8 cellular contexts compared by ENCODE assay signal in genomic region chr3:9809239-9809614, GRCh38. TPM values are rescaled to one million over a fixed set of nuclear protein-coding genes. Genes with fewer than 3 reads are reported as not detected.
DNase-seq lines count a peak whose midpoint lies in the region; ATAC-seq and TF ChIP-seq lines count a peak whose summit lies in the region.

No MANE protein-coding gene starts in this region.

- H2AFZ ChIP-seq in GM23338, result peak overlapping the region; percentile 83; the same call in 1 of the 2 replicates

- no peaks in the 10 kb centered on the region for H3K9me3 ChIP-seq in BE2C
- no peaks in the 10 kb centered on the region for H3K9me3 ChIP-seq in iPS-18c (ENCODE audit: control insufficient read depth, insufficient read depth, low read length)
- no peaks in the 10 kb centered on the region for H3K9me3 ChIP-seq in stomach

- WGBS in stomach, 5 donors, result 41 to 65% (median 53%) methylated on average over 4 of the region's 4 CpGs

- H3K9me2 ChIP-seq in GM23338 (ENCODE audit: insufficient read depth), result no peaks in the 10 kb centered on the region

- peak overlapping the region; percentile 77 for H3K4me3 Mint-ChIP-seq in GM23338
- peak overlapping the region; percentile 81 for H3K4me3 Mint-ChIP-seq in activated T-helper 2 cell treated with anti-CD3 and anti-CD28 coated beads, Interferon-gamma antibody, Interleukin-2, Interleukin-4, amounts not matched to agents 10 μg/mL and 5 μg/mL and 100 μg/mL, durations not matched to agents 14 hours and 24 hours and 36 hours (ENCODE audit: low read depth)

- TF ChIP-seq CTCF in BE2C (IDR thresholded peaks at IDR 0.05; ENCODE audit: low read depth, low read length) (no peak), GM23338 (conservative IDR thresholded peaks at IDR 0.05; ENCODE audit: low read depth in 2 of 2) (no peak), stomach (IDR thresholded peaks at IDR 0.05) (no peak)

- H3K27me3 ChIP-seq in BE2C (no peaks in the 10 kb centered on the region), GM23338 (ENCODE audit: insufficient read depth) (peaks cover 17% of the 10 kb centered on the region), stomach (no peaks in the 10 kb centered on the region)

- peaks cover 26% of the 10 kb centered on the region for H3F3A ChIP-seq in GM23338 (replicated peaks; ENCODE audit: low read depth)

- DNase-seq in BE2C (no peak), GM23338 (ENCODE audit: low spot score) (peak; percentile 28), stomach (peak; percentile 40), posterior vena cava (ENCODE audit: low spot score) (no peak)
- DNase-seq in activated T-helper 2 cell treated with anti-CD3 and anti-CD28 coated beads, Interferon-gamma antibody, Interleukin-2, Interleukin-4, amounts not matched to agents 10 μg/mL and 5 μg/mL and 100 μg/mL, durations not matched to agents 14 hours and 24 hours and 36 hours (ENCODE audit: low spot score), result no peak
- no peak for DNase-seq in stimulated activated CD4-positive, alpha-beta T cell treated with anti-CD3 and anti-CD28 coated beads, Interleukin-4, amount 100 ng/mL, for 1 hour

- H3K27ac ChIP-seq in GM23338 (ENCODE audit: low read depth) (peak overlapping the region; percentile 59; the same call in 1 of the 2 replicates), stomach (peak overlapping the region; percentile 94 to 98 (median 96))

- ATAC-seq in GM23338 (peak; percentile 2), HG02981 (IDR thresholded peaks at IDR 0.05; ENCODE audit: unreplicated experiment) (no peak)

- peak overlapping the region; percentile 96 for H3K4me2 ChIP-seq in GM23338

- no peaks in the 10 kb centered on the region for H3K4me1 ChIP-seq in BE2C
- peaks cover 7% of the 10 kb centered on the region; the same call in 1 of the 2 replicates for H3K4me1 ChIP-seq in GM23338 (ENCODE audit: insufficient read depth)
- peaks cover 17 to 38% (median 22%) of the 10 kb centered on the region in 4 donors for H3K4me1 ChIP-seq in stomach

- H4K20me1 ChIP-seq in GM23338 (replicated peaks; ENCODE audit: insufficient read depth), result peaks cover 23% of the 10 kb centered on the region

- H3K4me1 Mint-ChIP-seq in GM23338, result peaks cover 22% of the 10 kb centered on the region
- H3K4me1 Mint-ChIP-seq in activated T-helper 2 cell treated with anti-CD3 and anti-CD28 coated beads, Interferon-gamma antibody, Interleukin-2, Interleukin-4, amounts not matched to agents 10 μg/mL and 5 μg/mL and 100 μg/mL, durations not matched to agents 14 hours and 24 hours and 36 hours (ENCODE audit: low read depth), result peaks cover 32% of the 10 kb centered on the region

- H3K27ac Mint-ChIP-seq in GM23338, result peak overlapping the region; percentile 8; the same call in 1 of the 2 replicates
- peak overlapping the region; percentile 85 for H3K27ac Mint-ChIP-seq in activated T-helper 2 cell treated with anti-CD3 and anti-CD28 coated beads, Interferon-gamma antibody, Interleukin-2, Interleukin-4, amounts not matched to agents 10 μg/mL and 5 μg/mL and 100 μg/mL, durations not matched to agents 14 hours and 24 hours and 36 hours

- TF ChIP-seq POLR2A in stomach (IDR thresholded peaks at IDR 0.05), result no peak

- peaks cover 5% of the 10 kb centered on the region for H3K36me3 ChIP-seq in BE2C
- peaks cover 9% of the 10 kb centered on the region; the same call in 1 of the 2 replicates for H3K36me3 ChIP-seq in GM23338 (ENCODE audit: insufficient read depth)
- peaks cover 35 to 55% (median 47%) of the 10 kb centered on the region in 4 donors for H3K36me3 ChIP-seq in stomach

- H3K9me3 Mint-ChIP-seq in GM23338, result no peaks in the 10 kb centered on the region; the same call in 2 of the 3 replicates
- no peaks in the 10 kb centered on the region for H3K9me3 Mint-ChIP-seq in activated T-helper 2 cell treated with anti-CD3 and anti-CD28 coated beads, Interferon-gamma antibody, Interleukin-2, Interleukin-4, amounts not matched to agents 10 μg/mL and 5 μg/mL and 100 μg/mL, durations not matched to agents 14 hours and 24 hours and 36 hours

- intact Hi-C loops in activated T-helper 2 cell treated with anti-CD3 and anti-CD28 coated beads, Interferon-gamma antibody, Interleukin-2, Interleukin-4, amounts not matched to agents 10 μg/mL and 5 μg/mL and 100 μg/mL, durations not matched to agents 14 hours and 24 hours and 36 hours (cut with micrococcal nuclease), result loop anchor here (5.0 kb wide), 2 partner anchors 42 to 57 kb away; partner anchors contain the start of gene CAMK1
- intact Hi-C loops in stomach (cut with DNase I; ENCODE audit: low total_unique reads), result no loop called here
- intact Hi-C loops in posterior vena cava (cut with DNase I), result no loop called here

- H3K27me3 Mint-ChIP-seq in GM23338 (ENCODE audit: insufficient read depth, low read depth, poor library complexity), result peaks cover 13% of the 10 kb centered on the region
- no peaks in the 10 kb centered on the region for H3K27me3 Mint-ChIP-seq in activated T-helper 2 cell treated with anti-CD3 and anti-CD28 coated beads, Interferon-gamma antibody, Interleukin-2, Interleukin-4, amounts not matched to agents 10 μg/mL and 5 μg/mL and 100 μg/mL, durations not matched to agents 14 hours and 24 hours and 36 hours (ENCODE audit: low read depth)

- no peaks in the 10 kb centered on the region for H3K79me2 ChIP-seq in GM23338 (replicated peaks; ENCODE audit: insufficient read depth)

- H3K4me3 ChIP-seq in BE2C (ENCODE audit: low read depth, low read length) (peak overlapping the region; percentile 56), GM23338 (peak overlapping the region; percentile 83), iPS-18c (ENCODE audit: insufficient read depth, low read depth, low read length) (peak overlapping the region; percentile 77; the same call in 1 of the 2 replicates), stomach (peak overlapping the region; percentile 64 to 84 (median 73))

- TF ChIP-seq EP300 in stomach (IDR thresholded peaks at IDR 0.05), result no peak

- H3K36me3 Mint-ChIP-seq in GM23338 (ENCODE audit: low read depth), result peaks cover 28% of the 10 kb centered on the region
- H3K36me3 Mint-ChIP-seq in activated T-helper 2 cell treated with anti-CD3 and anti-CD28 coated beads, Interferon-gamma antibody, Interleukin-2, Interleukin-4, amounts not matched to agents 10 μg/mL and 5 μg/mL and 100 μg/mL, durations not matched to agents 14 hours and 24 hours and 36 hours (ENCODE audit: low read depth), result peaks cover 77% of the 10 kb centered on the region

TF ChIP-seq in GM23338, 12 proteins besides CTCF, POLR2A, EP300 and RAD21 (continues in another document):
- TF ChIP-seq EZH2 (IDR thresholded peaks at IDR 0.05; ENCODE audit: low read depth, unreplicated experiment), result no peak
- TF ChIP-seq STAT1 (IDR thresholded peaks at IDR 0.05; ENCODE audit: unreplicated experiment), result no peak
- TF ChIP-seq EZH2phosphoT487 (IDR thresholded peaks at IDR 0.05; ENCODE audit: unreplicated experiment), result no peak

RNA-seq across cellular contexts. Expression of gene TTLL3, which starts 0.8 kb away (rescaled TPM):
- 10.7 TPM for polyA plus RNA-seq in BE2C (2012; ENCODE audit: insufficient read depth, insufficient read length, low read depth)
- total RNA-seq in GM23338 (2014; rRNA removed; shearing (Covaris generic)), result 4.5 and 5.3 TPM in 2 replicates
- polyA plus RNA-seq in GM23338 (2016; fragmentation: Nextera tagmentation; extraction: Ambion mirVana) (3.7 and 4.9 TPM in 2 replicates), stomach (10 to 100 TPM in 1 of 3 donors, 1 to 10 TPM in 2; 6.7 to 34.0 (median 7.8) TPM)
- 51.0 and 56.5 TPM in 2 replicates for total RNA-seq in activated T-helper 2 cell treated with anti-CD3 and anti-CD28 coated beads, Interferon-gamma antibody, Interleukin-2, Interleukin-4, amounts not matched to agents 10 μg/mL and 5 μg/mL and 100 μg/mL, durations not matched to agents 14 hours and 24 hours and 36 hours
- total RNA-seq in stomach (100 to 1,000 TPM in 4 of 5 donors, 10 to 100 TPM in 1; 50.3 to 593 (median 210) TPM), posterior vena cava (10 to 100 TPM; 24.9 to 44.4 TPM)

RNA-seq across cellular contexts. Expression of gene ARPC4, which starts 16.3 kb away (rescaled TPM):
- polyA plus RNA-seq in BE2C (2012; ENCODE audit: insufficient read depth, insufficient read length, low read depth), result 102 TPM
- 171 and 176 TPM in 2 replicates for total RNA-seq in GM23338 (2014; rRNA removed; shearing (Covaris generic))
- polyA plus RNA-seq in GM23338 (2016; fragmentation: Nextera tagmentation; extraction: Ambion mirVana) (71.9 and 73.0 TPM in 2 replicates), stomach (100 to 1,000 TPM in 2 of 3 donors, 10 to 100 TPM in 1; 69.4 to 180 (median 117) TPM)
- total RNA-seq in activated T-helper 2 cell treated with anti-CD3 and anti-CD28 coated beads, Interferon-gamma antibody, Interleukin-2, Interleukin-4, amounts not matched to agents 10 μg/mL and 5 μg/mL and 100 μg/mL, durations not matched to agents 14 hours and 24 hours and 36 hours, result 253 and 268 TPM in 2 replicates
- total RNA-seq in stomach (100 to 1,000 TPM in 3 of 5 donors, 10 to 100 TPM in 2; 45.5 to 173 (median 129) TPM), posterior vena cava (100 to 1,000 TPM; 144 to 148 TPM)

RNA-seq across cellular contexts. Expression of gene TADA3, which starts 17.0 kb away (rescaled TPM):
- polyA plus RNA-seq in BE2C (2012; ENCODE audit: insufficient read depth, insufficient read length, low read depth), result 25.9 TPM
- 54.4 and 61.7 TPM in 2 replicates for total RNA-seq in GM23338 (2014; rRNA removed; shearing (Covaris generic))
- polyA plus RNA-seq in GM23338 (2016; fragmentation: Nextera tagmentation; extraction: Ambion mirVana), result 29.1 and 31.5 TPM in 2 replicates
- 86.6 and 89.2 TPM in 2 replicates for total RNA-seq in activated T-helper 2 cell treated with anti-CD3 and anti-CD28 coated beads, Interferon-gamma antibody, Interleukin-2, Interleukin-4, amounts not matched to agents 10 μg/mL and 5 μg/mL and 100 μg/mL, durations not matched to agents 14 hours and 24 hours and 36 hours
- total RNA-seq in stomach, result 10 to 100 TPM; 29.2 to 62.6 (median 31.2) TPM
- polyA plus RNA-seq in stomach, result 10 to 100 TPM; 36.4 to 62.0 (median 61.0) TPM
- 10 to 100 TPM; 44.2 to 48.8 TPM for total RNA-seq in posterior vena cava

RNA-seq across cellular contexts. Expression of gene RPUSD3, which starts 34.6 kb away (rescaled TPM):
- polyA plus RNA-seq in BE2C (2012; ENCODE audit: insufficient read depth, insufficient read length, low read depth), result 23.7 TPM
- total RNA-seq in GM23338 (2014; rRNA removed; shearing (Covaris generic)), result 73.4 and 82.8 TPM in 2 replicates
- polyA plus RNA-seq in GM23338 (2016; fragmentation: Nextera tagmentation; extraction: Ambion mirVana) (59.6 and 64.3 TPM in 2 replicates), stomach (10 to 100 TPM; 28.0 to 30.9 (median 30.5) TPM)
- 70.0 and 71.1 TPM in 2 replicates for total RNA-seq in activated T-helper 2 cell treated with anti-CD3 and anti-CD28 coated beads, Interferon-gamma antibody, Interleukin-2, Interleukin-4, amounts not matched to agents 10 μg/mL and 5 μg/mL and 100 μg/mL, durations not matched to agents 14 hours and 24 hours and 36 hours
- total RNA-seq in stomach (10 to 100 TPM in 4 of 5 donors, 1 to 10 TPM in 1; 6.4 to 62.9 (median 19.3) TPM), posterior vena cava (10 to 100 TPM; 18.2 to 20.0 TPM)

RNA-seq across cellular contexts. Expression of gene CAMK1, which starts 39.5 kb away (rescaled TPM):
- 6.0 TPM for polyA plus RNA-seq in BE2C (2012; ENCODE audit: insufficient read depth, insufficient read length, low read depth)
- 3.1 and 4.4 TPM in 2 replicates for total RNA-seq in GM23338 (2014; rRNA removed; shearing (Covaris generic))
- polyA plus RNA-seq in GM23338 (2016; fragmentation: Nextera tagmentation; extraction: Ambion mirVana) (4.4 and 4.9 TPM in 2 replicates), stomach (10 to 100 TPM; 22.9 to 37.2 (median 23.2) TPM)
- 113 and 116 TPM in 2 replicates for total RNA-seq in activated T-helper 2 cell treated with anti-CD3 and anti-CD28 coated beads, Interferon-gamma antibody, Interleukin-2, Interleukin-4, amounts not matched to agents 10 μg/mL and 5 μg/mL and 100 μg/mL, durations not matched to agents 14 hours and 24 hours and 36 hours
- total RNA-seq in stomach (10 to 100 TPM; 14.3 to 61.1 (median 27.4) TPM), posterior vena cava (10 to 100 TPM; 47.8 to 50.6 TPM)

Comparison
In these comparisons a context has a peak if more than half of its experiments do, and no peak if none do; other contexts are left out.
1. DNase-seq: peak in GM23338 (single experiment) and stomach (single experiment); none in BE2C (single experiment), activated T-helper 2 cell treated with anti-CD3 and anti-CD28 coated beads, Interferon-gamma antibody, Interleukin-2, Interleukin-4, amounts not matched to agents 10 μg/mL and 5 μg/mL and 100 μg/mL, durations not matched to agents 14 hours and 24 hours and 36 hours (single experiment), posterior vena cava (single experiment) and stimulated activated CD4-positive, alpha-beta T cell treated with anti-CD3 and anti-CD28 coated beads, Interleukin-4, amount 100 ng/mL, for 1 hour (single experiment).
2. Peak in every context shown above with its lines, with median percentiles within 50 percentile points of each other: H3K4me3 ChIP-seq.